ENCODE assay signal across 18 cellular contexts in the genomic region with DNA sequence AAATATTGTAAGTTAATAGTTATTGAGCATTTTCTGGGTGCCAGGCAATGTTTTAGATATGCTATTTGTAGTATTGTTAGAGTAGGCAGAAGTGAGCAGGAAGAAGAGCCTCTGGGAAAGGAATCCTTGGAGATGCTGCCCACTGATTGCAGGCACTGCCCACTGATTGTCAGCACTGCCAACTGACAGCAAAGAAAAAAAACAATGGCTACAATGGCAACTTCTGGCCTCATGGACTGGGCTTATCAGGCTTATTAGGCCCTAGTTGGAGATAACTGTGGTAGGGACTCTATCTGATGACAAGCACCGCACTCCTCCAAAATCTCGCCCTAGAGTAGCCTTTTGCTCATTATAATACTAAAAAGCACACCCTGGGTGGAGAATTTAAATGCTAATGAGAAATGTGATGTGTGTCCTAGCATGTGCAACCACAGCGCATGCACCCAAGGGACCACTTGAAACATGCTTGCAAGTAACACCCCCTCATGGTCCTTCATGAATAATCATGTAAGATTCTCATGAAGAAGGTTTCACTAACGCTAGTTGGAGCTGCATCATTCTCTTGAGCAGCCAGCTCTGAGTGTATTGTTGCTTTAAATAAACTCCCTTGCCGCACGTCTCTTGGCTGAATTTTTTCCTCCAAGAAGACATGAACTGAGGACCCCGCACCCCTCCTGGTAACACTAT.
DNase-seq lines count a peak whose midpoint lies in the region; ATAC-seq and TF ChIP-seq lines count a peak whose summit lies in the region.
"Had no signal": no experiment of that assay in that cellular context is flagged by ENCODE, and none has a peak within 500 bp of the region (broad histone marks: within the 10 kb centered on the region; RNA-seq: fewer than 3 reads in every experiment).

No MANE protein-coding gene starts in this region.

- H3K27me3 ChIP-seq in mammary epithelial cell (ENCODE audit: insufficient read depth, low read length) (no peaks in the 10 kb centered on the region), breast epithelium (no peaks in the 10 kb centered on the region), colonic mucosa (no peaks in the 10 kb centered on the region)

- intact Hi-C loops in mammary epithelial cell (cut with micrococcal nuclease) (no loop called here), breast epithelium (cut with DNase I; ENCODE audit: low total_unique reads) (no loop called here), colonic mucosa (cut with DNase I) (no loop called here)

- no peaks in the 10 kb centered on the region for H3K4me1 ChIP-seq in mammary epithelial cell (ENCODE audit: insufficient read depth, low read length)
- no peaks in the 10 kb centered on the region for H3K4me1 ChIP-seq in breast epithelium
- no peaks in the 10 kb centered on the region for H3K4me1 ChIP-seq in colonic mucosa

- DNase-seq in mammary epithelial cell: no peak
- no peak for DNase-seq in breast epithelium (ENCODE audit: low spot score in 2 of 2)
- peak; percentile 16 for DNase-seq in NCI-H226
- DNase-seq in choroid plexus epithelial cell (ENCODE audit: low read depth): peak; percentile 2
- no peak for DNase-seq in colonic mucosa
- no peak for DNase-seq in DMS 273 treated with DMSO at 0.1 percent for 48 hours (lab: John Stamatoyannopoulos, UW)
- DNase-seq: ACHN, C1 segment of cervical spinal cord, DMS79, H7, KBM-7, MV-4-11, NCI-H1694 treated with DMSO at 0.1 percent for 48 hours, NCI-H2227 treated with DMSO at 0.1 percent for 48 hours, NCI-H82, SIG-M5 had no signal

- no peaks in the 10 kb centered on the region for H3K79me2 ChIP-seq in mammary epithelial cell (ENCODE audit: insufficient read depth, low read length)

- no peaks in the 10 kb centered on the region for H4K20me1 ChIP-seq in mammary epithelial cell (ENCODE audit: insufficient read depth, low read length)

- H3K36me3 ChIP-seq in mammary epithelial cell (ENCODE audit: insufficient read depth, low read length) (no peaks in the 10 kb centered on the region), breast epithelium (no peaks in the 10 kb centered on the region), colonic mucosa (no peaks in the 10 kb centered on the region)

- TF ChIP-seq POLR2A in breast epithelium (IDR thresholded peaks at IDR 0.05): no peak

- TF ChIP-seq CTCF in mammary epithelial cell (conservative IDR thresholded peaks at IDR 0.05 in 1 of 2, IDR thresholded peaks at IDR 0.05 in 1 of 2; ENCODE audit: extremely low read depth in 1 of 2, insufficient read depth in 1 of 2, low read depth in 1 of 2, low read length in 2 of 2) (no peak), breast epithelium (IDR thresholded peaks at IDR 0.05) (no peak), choroid plexus epithelial cell (conservative IDR thresholded peaks at IDR 0.05; ENCODE audit: low read depth, low read length) (no peak), colonic mucosa (IDR thresholded peaks at IDR 0.05) (no peak)

- H3K9ac ChIP-seq in mammary epithelial cell (ENCODE audit: insufficient read depth, low read length) (no peak overlapping the region), colonic mucosa (ENCODE audit: low read depth in 2 of 2, low read length in 2 of 2) (no peak overlapping the region)

- CTCF ChIA-PET in mammary epithelial cell (lab: Charles Lee; ENCODE audit: low non-redundant PET): no interaction called here

- BruUV-seq in mammary epithelial cell (replicated peaks; lab: Mats Ljungman, UMichigan): no TSS peak

- ATAC-seq in HG02938 (IDR thresholded peaks at IDR 0.05; ENCODE audit: unreplicated experiment): no peak

- H2AFZ ChIP-seq in mammary epithelial cell (ENCODE audit: low read depth, low read length): peak overlapping the region; percentile 59

- no peak overlapping the region for H3K4me3 ChIP-seq in mammary epithelial cell (replicated peaks in 1 of 3; ENCODE audit: insufficient read depth in 1 of 3, low read depth in 2 of 3, low read length in 3 of 3)
- no peak overlapping the region for H3K4me3 ChIP-seq in breast epithelium
- H3K4me3 ChIP-seq in choroid plexus epithelial cell (ENCODE audit: low read depth, low read length): no peak overlapping the region
- no peak overlapping the region for H3K4me3 ChIP-seq in colonic mucosa

- H3K4me2 ChIP-seq in mammary epithelial cell (ENCODE audit: insufficient read depth, low read depth, low read length): no peak overlapping the region

- H3K9me3 ChIP-seq in mammary epithelial cell (replicated peaks; ENCODE audit: insufficient read depth, low read length) (no peaks in the 10 kb centered on the region), breast epithelium (no peaks in the 10 kb centered on the region), colonic mucosa (no peaks in the 10 kb centered on the region)

- in situ Hi-C loops in mammary epithelial cell (cut with MboI; ENCODE audit: low sequenced_read_pairs in 2 of 2): no loop called here

- H3K27ac ChIP-seq in mammary epithelial cell (ENCODE audit: insufficient read depth, low read depth, low read length): no peak overlapping the region
- H3K27ac ChIP-seq in breast epithelium: no peak overlapping the region
- no peak overlapping the region for H3K27ac ChIP-seq in colonic mucosa
- H3K27ac ChIP-seq: RWPE1 had no signal

- 87% methylated on average over 7 of the region's 7 CpGs for WGBS in mammary epithelial cell (ENCODE audit: low coverage, missing lambda C conversion rate)

- dilution Hi-C loops in mammary epithelial cell (cut with HindIII; ENCODE audit: low sequenced_read_pairs): no loop called here

Comparison
In these comparisons a context has a peak if more than half of its experiments do, and no peak if none do; other contexts are left out.
1. DNase-seq: peak in NCI-H226 (single experiment) and choroid plexus epithelial cell (single experiment); none in mammary epithelial cell (single experiment), breast epithelium (0 of 2), colonic mucosa (single experiment) and DMS 273 treated with DMSO at 0.1 percent for 48 hours (single experiment).